Comparison of ENCODE assay signal across 15 cellular contexts in genomic region chr18:67730884-67731283, GRCh38.
DNase-seq lines count a peak whose midpoint lies in the region; ATAC-seq and TF ChIP-seq lines count a peak whose summit lies in the region.
"Had no signal": no experiment of that assay in that cellular context is flagged by ENCODE, and none has a peak within 500 bp of the region (broad histone marks: within the 10 kb centered on the region; RNA-seq: fewer than 3 reads in every experiment).

No MANE protein-coding gene starts in this region.

- no peaks in the 10 kb centered on the region for H3K79me2 ChIP-seq in fibroblast of lung (ENCODE audit: control insufficient read depth, insufficient read depth, low read length)

- peak overlapping the region; percentile 15 for H3K4me2 ChIP-seq in fibroblast of lung (ENCODE audit: extremely low read depth, insufficient read depth, low read length)
- H3K4me2 ChIP-seq: smooth muscle cell had no signal

- H3K36me3 ChIP-seq in RWPE2 (ENCODE audit: low read depth), result no peaks in the 10 kb centered on the region
- H3K36me3 ChIP-seq in fibroblast of lung (ENCODE audit: control insufficient read depth, insufficient read depth, low read length), result no peaks in the 10 kb centered on the region
- H3K36me3 ChIP-seq: left ventricle myocardium inferior had no signal

- DNase-seq in ELR (ENCODE audit: low read depth), result peak; percentile 93
- DNase-seq in RWPE2 (ENCODE audit: low spot score), result no peak
- DNase-seq in fibroblast of lung (ENCODE audit: low read depth in 2 of 2), result peak; percentile 27 to 86
- peak; percentile 68 for DNase-seq in skeletal muscle cell (ENCODE audit: low read depth)
- DNase-seq in activated CD4-positive, alpha-beta T cell treated with anti-CD3 and anti-CD28 coated beads, Interleukin-2, amount 50 U/mL, for 1 hour, result no peak
- DNase-seq in NCI-H146 (lab: John Stamatoyannopoulos, UW), result no peak
- no peak for DNase-seq in putamen (ENCODE audit: low spot score)
- DNase-seq: glutamatergic neuron, left ventricle myocardium inferior, NCI-H1048, NCI-H524 had no signal

- TF ChIP-seq CTCF in RWPE2 (IDR thresholded peaks at IDR 0.05; ENCODE audit: poor library complexity, severe bottlenecking) (no peak), fibroblast of lung (conservative IDR thresholded peaks at IDR 0.05 in 1 of 2, IDR thresholded peaks at IDR 0.05 in 1 of 2; ENCODE audit: low read depth in 1 of 2, low read length in 2 of 2) (no peak)

- no peak overlapping the region for H3K4me3 ChIP-seq in RWPE2 (ENCODE audit: severe bottlenecking)
- H3K4me3 ChIP-seq in fibroblast of lung (replicated peaks in 1 of 4; ENCODE audit: control extremely low read depth in 1 of 4, insufficient read depth in 1 of 4, low read depth in 3 of 4, low read length in 4 of 4), result no peak overlapping the region
- H3K4me3 ChIP-seq in skeletal muscle cell (ENCODE audit: low read depth, low read length), result no peak overlapping the region
- H3K4me3 ChIP-seq: coronary artery, GM12878, left ventricle myocardium inferior, smooth muscle cell had no signal

- H3K27ac ChIP-seq in RWPE2 (ENCODE audit: poor library complexity, severe bottlenecking), result peak overlapping the region; percentile 87
- no peak overlapping the region for H3K27ac ChIP-seq in fibroblast of lung (ENCODE audit: insufficient read depth, low read length)
- H3K27ac ChIP-seq: coronary artery, left ventricle myocardium inferior had no signal

- no peak overlapping the region for H2AFZ ChIP-seq in fibroblast of lung (ENCODE audit: low read length)

- H3K9me3 ChIP-seq in RWPE2 (ENCODE audit: severe bottlenecking), result no peaks in the 10 kb centered on the region
- H3K9me3 ChIP-seq in fibroblast of lung (ENCODE audit: control insufficient read depth, insufficient read depth, low read depth, low read length), result no peaks in the 10 kb centered on the region
- H3K9me3 ChIP-seq: left ventricle myocardium inferior had no signal

- peak; percentile 90 for ATAC-seq in RWPE2 (ENCODE audit: low read depth)
- no peak for ATAC-seq in HG02970 (IDR thresholded peaks at IDR 0.05; ENCODE audit: low FRiP score, unreplicated experiment)
- ATAC-seq: GM12878 had no signal

- H3K4me1 ChIP-seq in RWPE2 (ENCODE audit: insufficient read depth, poor library complexity, severe bottlenecking) (peaks cover 48% of the 10 kb centered on the region), fibroblast of lung (ENCODE audit: control insufficient read depth, extremely low read depth, insufficient read depth, low read length) (no peaks in the 10 kb centered on the region)
- H3K4me1 ChIP-seq: left ventricle myocardium inferior had no signal

- H3K9ac ChIP-seq in fibroblast of lung (ENCODE audit: insufficient read depth, low read length), result no peak overlapping the region

- H3K27me3 ChIP-seq in RWPE2 (ENCODE audit: insufficient read depth, poor library complexity, severe bottlenecking) (no peaks in the 10 kb centered on the region), fibroblast of lung (ENCODE audit: control insufficient read depth, insufficient read depth, low read length) (no peaks in the 10 kb centered on the region)

- no peaks in the 10 kb centered on the region for H4K20me1 ChIP-seq in fibroblast of lung (ENCODE audit: control insufficient read depth, extremely low read depth, insufficient read depth, low read length)

Comparison
In these comparisons a context has a peak if more than half of its experiments do, and no peak if none do; other contexts are left out.
1. DNase-seq: peak in ELR (single experiment), fibroblast of lung (2 of 2) and skeletal muscle cell (single experiment); none in RWPE2 (single experiment), activated CD4-positive, alpha-beta T cell treated with anti-CD3 and anti-CD28 coated beads, Interleukin-2, amount 50 U/mL, for 1 hour (single experiment), NCI-H146 (single experiment) and putamen (single experiment).